ENCODE assay signal across 8 cellular contexts in the genomic region with DNA sequence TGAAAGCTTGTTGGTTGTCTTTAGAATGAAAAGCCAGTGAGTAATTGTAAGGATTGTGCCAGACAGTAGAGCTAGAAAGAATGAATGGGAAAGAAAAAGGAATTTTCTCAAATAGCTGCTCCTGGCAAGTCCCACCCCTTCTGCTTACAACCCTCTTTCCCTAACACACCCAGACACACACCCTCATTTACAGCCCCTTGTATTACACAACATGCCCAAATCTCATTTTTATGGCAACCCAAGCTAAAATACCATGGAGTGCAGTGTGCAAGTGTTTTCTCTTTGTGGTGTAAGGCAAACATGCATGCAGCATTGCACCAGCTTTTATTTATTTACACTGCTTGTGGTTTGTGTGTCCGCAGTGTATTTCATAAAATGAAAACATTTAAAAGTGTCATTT. TPM values are rescaled to one million over a fixed set of nuclear protein-coding genes. Genes with fewer than 3 reads are reported as not detected.
DNase-seq lines count a peak whose midpoint lies in the region; ATAC-seq, FAIRE-seq and TF ChIP-seq lines count a peak whose summit lies in the region.

No MANE protein-coding gene starts in this region.

- H3K27ac ChIP-seq in HUES6 (ENCODE audit: low read depth, low read length) = no peak overlapping the region

- peaks cover 15% of the 10 kb centered on the region for H3K27me3 ChIP-seq in HUES6 (ENCODE audit: control insufficient read depth, insufficient read depth, low read length)

- peak overlapping the region; percentile 91 to 94 for H3K4me3 Mint-ChIP-seq in CD14-positive monocyte
- H3K4me3 Mint-ChIP-seq in central memory CD8-positive, alpha-beta T cell = peak overlapping the region; percentile 82
- H3K4me3 Mint-ChIP-seq in nephron = peak overlapping the region; percentile 93 to 96 (median 95)

- DNase-seq in CD14-positive monocyte (ENCODE audit: low spot score) (no peak), NCI-H446 (lab: John Stamatoyannopoulos, UW) (no peak), NCI-H2081 (lab: John Stamatoyannopoulos, UW) (no peak), HTR-8/SVneo (ENCODE audit: insufficient read length, low spot score) (no peak), OCI-M2 (lab: John Stamatoyannopoulos, UW; ENCODE audit: unreplicated experiment) (no peak)
- no peak for DNase-seq in central memory CD8-positive, alpha-beta T cell (ENCODE audit: low spot score in 2 of 2)

- no peaks in the 10 kb centered on the region for H3K36me3 ChIP-seq in HUES6 (ENCODE audit: control insufficient read depth, insufficient read depth, low read length)

- H3K36me3 Mint-ChIP-seq in CD14-positive monocyte = peaks cover 0 to 2% of the 10 kb centered on the region in 2 donors
- H3K36me3 Mint-ChIP-seq in central memory CD8-positive, alpha-beta T cell (ENCODE audit: insufficient read depth) = peaks cover 7% of the 10 kb centered on the region
- no peaks in the 10 kb centered on the region for H3K36me3 Mint-ChIP-seq in nephron (ENCODE audit: low read depth)

- no peak for ATAC-seq in central memory CD8-positive, alpha-beta T cell (replicated peaks; ENCODE audit: extremely low read depth, poor library complexity, severe bottlenecking)

- no peaks in the 10 kb centered on the region for H3K9me3 ChIP-seq in HUES6 (ENCODE audit: control insufficient read depth, insufficient read depth, low read depth, low read length)

- H3K4me1 ChIP-seq in HUES6 (ENCODE audit: control insufficient read depth, insufficient read depth, low read length) = peaks cover 20% of the 10 kb centered on the region

- H3K9ac ChIP-seq in HUES6 (ENCODE audit: low read length) = no peak overlapping the region

- H3K4me3 ChIP-seq in HUES6 (ENCODE audit: low read depth, low read length) = peak overlapping the region; percentile 99

- intact Hi-C loops in CD14-positive monocyte (cut with micrococcal nuclease) = no loop called here

- peaks cover 0 to 3% (median 0%) of the 10 kb centered on the region in 3 donors for H3K27me3 Mint-ChIP-seq in CD14-positive monocyte (ENCODE audit: low read depth in 3 of 3)
- H3K27me3 Mint-ChIP-seq in central memory CD8-positive, alpha-beta T cell = peaks cover 51% of the 10 kb centered on the region
- H3K27me3 Mint-ChIP-seq in nephron (ENCODE audit: low read depth) = peaks cover 13% of the 10 kb centered on the region

- H3K27ac Mint-ChIP-seq in CD14-positive monocyte = peak overlapping the region in 1 of 7 donors; percentile 59
- H3K27ac Mint-ChIP-seq in central memory CD8-positive, alpha-beta T cell (ENCODE audit: low read depth) = no peak overlapping the region
- H3K27ac Mint-ChIP-seq in nephron = peak overlapping the region in 2 of 3 experiments; percentile 25 to 83

- no peak for FAIRE-seq in HTR-8/SVneo (lab: Jason Lieb, UNC)

- TF ChIP-seq CTCF in CD14-positive monocyte (IDR thresholded peaks at IDR 0.05) (no peak), nephron (IDR thresholded peaks at IDR 0.05; ENCODE audit: unreplicated experiment in 3 of 3) (no peak)

- H3K4me1 Mint-ChIP-seq in CD14-positive monocyte (peaks cover 39% of the 10 kb centered on the region), nephron (peaks cover 43% of the 10 kb centered on the region)
- peaks cover 16% of the 10 kb centered on the region for H3K4me1 Mint-ChIP-seq in central memory CD8-positive, alpha-beta T cell

- peaks cover 0 to 3% (median 0%) of the 10 kb centered on the region in 7 donors for H3K9me3 Mint-ChIP-seq in CD14-positive monocyte
- no peaks in the 10 kb centered on the region for H3K9me3 Mint-ChIP-seq in central memory CD8-positive, alpha-beta T cell
- no peaks in the 10 kb centered on the region for H3K9me3 Mint-ChIP-seq in nephron

RNA-seq across cellular contexts. Expression of a gene that starts 1.5 kb away (rescaled TPM):
- polyA plus RNA-seq in CD14-positive monocyte = 1 to 10 TPM; 3.5 to 5.6 TPM
